Comparison of ENCODE assay signal across 8 cellular contexts in the genomic region with DNA sequence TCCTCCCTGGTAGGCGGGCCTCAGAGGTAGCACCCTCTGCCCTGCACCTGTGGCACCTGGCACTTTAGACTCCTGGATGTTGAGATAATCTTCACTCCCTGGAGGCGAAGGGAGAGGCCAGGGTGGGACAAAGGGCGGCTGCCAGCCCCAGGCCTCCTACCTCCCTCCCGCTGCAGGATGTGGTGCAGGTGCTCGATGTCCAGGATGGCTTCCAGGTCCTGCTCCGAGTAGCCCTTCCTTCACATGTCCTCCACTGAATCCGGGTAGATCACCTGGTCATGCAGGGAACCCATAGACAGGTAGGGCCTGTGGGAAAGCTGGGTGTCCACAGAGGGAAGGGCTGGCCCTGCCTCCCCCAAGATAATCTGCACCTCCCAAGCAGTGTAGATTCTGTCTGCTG.
DNase-seq lines count a peak whose midpoint lies in the region; ATAC-seq, FAIRE-seq and TF ChIP-seq lines count a peak whose summit lies in the region.
"Not testable (repeated sequence)": the region's sequence is repeated elsewhere in the genome, so short reads cannot be mapped to it uniquely, and the experiment has no call there.

No MANE protein-coding gene starts in this region.

- not testable (repeated sequence) for ATAC-seq in right cardiac atrium

- H3K36me3 ChIP-seq in HUES6 (ENCODE audit: control insufficient read depth, insufficient read depth, low read length); kidney (ENCODE audit: control insufficient read depth in 1 of 2, insufficient read depth in 2 of 2, low read length in 2 of 2); osteoblast (ENCODE audit: insufficient read depth, low read length); stomach: not testable (repeated sequence)

- TF ChIP-seq EP300 in stomach (IDR thresholded peaks at IDR 0.05): not testable (repeated sequence)

- not testable (repeated sequence) for H3K27ac ChIP-seq in HUES6 (ENCODE audit: low read depth, low read length); right cardiac atrium (ENCODE audit: low read length); kidney (ENCODE audit: low read depth in 2 of 2, low read length in 2 of 2); osteoblast (ENCODE audit: low read depth, low read length); stomach

- H3K9ac ChIP-seq in HUES6 (ENCODE audit: low read length); kidney (ENCODE audit: low read length in 2 of 2): not testable (repeated sequence)

- H3K4me3 ChIP-seq in HUES6 (ENCODE audit: low read depth, low read length): 0 out of 2 replicates have a peak overlapping the region, but pooled peaks have one; percentile 33
- H3K4me3 ChIP-seq in right cardiac atrium (ENCODE audit: low read length); kidney (ENCODE audit: low read length in 2 of 2); osteoblast (ENCODE audit: insufficient read depth, low read length); stomach: not testable (repeated sequence)

- intact Hi-C loops in right cardiac atrium (cut with DNase I); kidney (cut with DNase I); stomach (cut with DNase I; ENCODE audit: low total_unique reads): not testable (repeated sequence)

- in situ Hi-C loops in GM13977 (cut with MboI; ENCODE audit: low pct_unique_long_range_greater_than_20kb, low sequenced_read_pairs, unreplicated experiment): not testable (repeated sequence)

- H3K27me3 ChIP-seq in HUES6 (ENCODE audit: control insufficient read depth, insufficient read depth, low read length): peaks cover 78% of the 10 kb centered on the region
- not testable (repeated sequence) for H3K27me3 ChIP-seq in right cardiac atrium (ENCODE audit: control insufficient read depth, insufficient read depth); osteoblast (ENCODE audit: insufficient read depth, low read length)
- peaks cover 17 to 74% (median 20%) of the 10 kb centered on the region in 3 donors for H3K27me3 ChIP-seq in stomach

- DNase-seq in AG08396 (ENCODE audit: low spot score): peak; percentile 2
- peak; percentile 6 for DNase-seq in GM13977 (ENCODE audit: low spot score)
- DNase-seq in activated naive CD4-positive, alpha-beta T cell treated with anti-CD3 and anti-CD28 coated beads, Interleukin-2, amount 50 U/mL, for 16 hours: peak; percentile 7
- DNase-seq in right cardiac atrium: peak in 2 of 3 donors; percentile 22 to 27
- DNase-seq in kidney: peak; percentile 66
- DNase-seq in osteoblast (ENCODE audit: insufficient read length, low spot score, missing footprints): peak; percentile 18
- peak; percentile 23 for DNase-seq in stomach

- not testable (repeated sequence) for H3K79me2 ChIP-seq in osteoblast (ENCODE audit: insufficient read depth, low read length)

- TF ChIP-seq POLR2A in stomach (IDR thresholded peaks at IDR 0.05): not testable (repeated sequence)

- H2AFZ ChIP-seq in osteoblast (ENCODE audit: low read length): not testable (repeated sequence)

- TF ChIP-seq CTCF in GM13977 (IDR thresholded peaks at IDR 0.05; ENCODE audit: extremely low read depth, insufficient read depth, missing control alignments); kidney (IDR thresholded peaks at IDR 0.05; ENCODE audit: borderline replicate concordance, extremely low read depth, insufficient read depth); osteoblast (IDR thresholded peaks at IDR 0.05; ENCODE audit: extremely low read depth, low read depth, low read length); stomach (IDR thresholded peaks at IDR 0.05): not testable (repeated sequence)

- not testable (repeated sequence) for H4K20me1 ChIP-seq in osteoblast (ENCODE audit: insufficient read depth, low read length)

- not testable (repeated sequence) for H3K4me2 ChIP-seq in osteoblast (ENCODE audit: insufficient read depth, low read length)

- H3K4me1 ChIP-seq in HUES6 (ENCODE audit: control insufficient read depth, insufficient read depth, low read length); right cardiac atrium (ENCODE audit: control insufficient read depth, insufficient read depth, low read length); kidney (ENCODE audit: control insufficient read depth in 1 of 2, insufficient read depth in 1 of 2, low read depth in 1 of 2, low read length in 2 of 2); osteoblast (ENCODE audit: insufficient read depth, low read length): not testable (repeated sequence)
- peaks cover 0 to 11% (median 7%) of the 10 kb centered on the region in 4 donors for H3K4me1 ChIP-seq in stomach

- peaks cover 37% of the 10 kb centered on the region; the same call in 1 of the 2 replicates for H3K9me3 ChIP-seq in HUES6 (ENCODE audit: control insufficient read depth, insufficient read depth, low read depth, low read length)
- not testable (repeated sequence) for H3K9me3 ChIP-seq in right cardiac atrium (ENCODE audit: control insufficient read depth, low read length); kidney (ENCODE audit: control insufficient read depth in 1 of 2, low read length in 2 of 2); osteoblast (ENCODE audit: low read depth, low read length)
- H3K9me3 ChIP-seq in stomach: peaks cover 0 to 59% (median 36%) of the 10 kb centered on the region in 4 donors

- not testable (repeated sequence) for FAIRE-seq in kidney (lab: Jason Lieb, UNC)

- 78% methylated on average over 7 of the region's 7 CpGs for WGBS in right cardiac atrium
- 53 to 82% (median 76%) methylated on average over 7 of the region's 7 CpGs for WGBS in stomach, 5 donors

Comparison
In these comparisons a context has a peak if more than half of its experiments do, and no peak if none do; other contexts are left out.
1. DNase-seq: peak in every context shown above with its lines; median percentile 66 in kidney; 24 in right cardiac atrium; 23 in stomach; 18 in osteoblast; 7 in activated naive CD4-positive, alpha-beta T cell treated with anti-CD3 and anti-CD28 coated beads, Interleukin-2, amount 50 U/mL, for 16 hours; 6 in GM13977; 2 in AG08396.